ENCODE assay signal across 8 cellular contexts in the genomic region with DNA sequence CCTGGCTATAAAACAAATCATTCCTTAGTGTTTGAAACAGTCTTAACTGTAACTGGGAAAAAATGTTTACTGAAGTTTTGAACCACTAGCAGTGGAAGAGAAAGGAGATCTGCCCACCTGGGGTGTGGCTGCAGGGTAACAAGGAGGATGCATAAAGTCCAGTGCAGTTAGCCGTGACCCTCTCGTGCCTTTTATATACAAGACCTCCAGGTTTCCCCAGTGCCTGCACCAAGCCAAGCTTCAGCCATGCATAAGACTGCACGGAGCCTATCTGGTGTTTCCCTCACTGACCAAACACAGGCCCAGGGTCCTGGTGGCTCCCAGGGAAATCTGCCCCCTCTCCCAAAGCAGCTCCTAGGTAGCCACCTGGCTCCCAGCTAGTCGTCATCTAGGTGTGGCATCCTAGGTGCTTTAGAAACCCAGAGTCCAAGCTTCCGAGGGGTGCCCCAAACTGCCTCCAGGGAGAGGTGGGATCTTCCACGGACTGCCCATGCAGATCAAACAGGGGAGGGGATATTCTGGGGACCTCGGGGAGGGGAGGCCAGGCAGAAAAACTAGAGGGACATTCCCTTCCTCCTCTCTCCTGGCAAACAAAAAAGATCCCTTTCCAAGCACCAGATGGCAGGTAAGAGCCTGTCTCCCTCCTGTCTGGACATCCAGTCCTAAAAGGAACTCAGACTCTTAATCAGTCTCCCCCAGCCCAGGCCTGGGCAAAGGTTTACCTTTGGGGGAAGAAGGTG. TPM values are rescaled to one million over a fixed set of nuclear protein-coding genes. Genes with fewer than 3 reads are reported as not detected.
A peak's percentile ranks its signal among the peaks of the same experiment; 100 is the strongest.
DNase-seq lines count a peak whose midpoint lies in the region; ATAC-seq and TF ChIP-seq lines count a peak whose summit lies in the region.

No MANE protein-coding gene starts in this region.

- TF ChIP-seq CTCF in WI38 (IDR thresholded peaks at IDR 0.05; ENCODE audit: low read depth, low read length) (no peak), stomach (IDR thresholded peaks at IDR 0.05) (peak in 1 of 7 experiments; percentile 12)

- no peak for ATAC-seq in HG02981 (IDR thresholded peaks at IDR 0.05; ENCODE audit: unreplicated experiment)

- peak overlapping the region; percentile 96 to 98 (median 97) for H3K27ac ChIP-seq in stomach

- H3K36me3 ChIP-seq in stomach = no peaks in the 10 kb centered on the region

- H3K4me3 ChIP-seq in WI38 (ENCODE audit: low read depth, low read length) (peak overlapping the region; percentile 89), iPS-11a (ENCODE audit: low read depth, low read length) (peak overlapping the region; percentile 63), stomach (peak overlapping the region; percentile 88 to 93 (median 90))

- intact Hi-C loops in stomach (cut with DNase I; ENCODE audit: low total_unique reads) = loop anchor here (10.0 kb wide), 1 partner anchor 52 kb away; no protein-coding TSS in a partner anchor

- peak; percentile 17 for DNase-seq in NCI-H510A treated with DMSO at 0.1 percent for 48 hours (lab: John Stamatoyannopoulos, UW)
- no peak for DNase-seq in NCI-H510A (lab: John Stamatoyannopoulos, UW)
- DNase-seq in stomach = no peak
- no peak for DNase-seq in NCI-H2227 (lab: John Stamatoyannopoulos, UW; ENCODE audit: unreplicated experiment)
- no peak for DNase-seq in stimulated activated CD4-positive, alpha-beta T cell treated with anti-CD3 and anti-CD28 coated beads, Interleukin-2, amount 100 ng/mL, for 48 hours

- TF ChIP-seq POLR2A in stomach (IDR thresholded peaks at IDR 0.05) = no peak

- H3K9me3 ChIP-seq in stomach = no peaks in the 10 kb centered on the region

- WGBS in stomach, 5 donors = 28 to 36% (median 33%) methylated on average over 5 to 7 of the region's 7 CpGs

- peaks cover 0 to 11% (median 0%) of the 10 kb centered on the region in 3 donors for H3K27me3 ChIP-seq in stomach

- peaks cover 51 to 88% (median 78%) of the 10 kb centered on the region in 4 donors for H3K4me1 ChIP-seq in stomach

- TF ChIP-seq EP300 in stomach (IDR thresholded peaks at IDR 0.05) = no peak

RNA-seq across cellular contexts. Expression of gene SHB, which starts 2.7 kb away (rescaled TPM):
- 10 to 100 TPM in 3 of 5 donors, 1 to 10 TPM in 2; 3.5 to 37.7 (median 14.8) TPM for total RNA-seq in stomach
- 1 to 10 TPM; 6.7 to 9.0 (median 7.3) TPM for polyA plus RNA-seq in stomach
